Comparison of ENCODE assay signal across 2 cellular contexts in genomic region chr4:143539670-143540023, GRCh38.
TF ChIP-seq lines count a peak whose summit lies in the region.

No MANE protein-coding gene starts in this region.

TF ChIP-seq in HepG2, 621 proteins besides CTCF, POLR2A, EP300 and RAD21:
- TF ChIP-seq ZNF460 (CRISPR knock-in tag; IDR thresholded peaks at IDR 0.05; ENCODE audit: borderline replicate concordance) (0 out of 2 replicates have a peak, but pooled peaks have one; percentile 12), ZNF597 (CRISPR knock-in tag; IDR thresholded peaks at IDR 0.05) (no peak), YY1 (IDR thresholded peaks at IDR 0.05; ENCODE audit: insufficient read depth, insufficient replicate concordance, low read depth, low read length) (no peak)

TF ChIP-seq in GM12878, 131 proteins besides CTCF, POLR2A, EP300 and RAD21:
- TF ChIP-seq PAX5 (IDR thresholded peaks at IDR 0.05; ENCODE audit: borderline replicate concordance, low read depth, low read length) (no peak), SMARCA5 (IDR thresholded peaks at IDR 0.05) (0 out of 2 replicates have a peak, but pooled peaks have one; percentile 23)
